ENCODE assay signal across 1 cellular context in the genomic region with DNA sequence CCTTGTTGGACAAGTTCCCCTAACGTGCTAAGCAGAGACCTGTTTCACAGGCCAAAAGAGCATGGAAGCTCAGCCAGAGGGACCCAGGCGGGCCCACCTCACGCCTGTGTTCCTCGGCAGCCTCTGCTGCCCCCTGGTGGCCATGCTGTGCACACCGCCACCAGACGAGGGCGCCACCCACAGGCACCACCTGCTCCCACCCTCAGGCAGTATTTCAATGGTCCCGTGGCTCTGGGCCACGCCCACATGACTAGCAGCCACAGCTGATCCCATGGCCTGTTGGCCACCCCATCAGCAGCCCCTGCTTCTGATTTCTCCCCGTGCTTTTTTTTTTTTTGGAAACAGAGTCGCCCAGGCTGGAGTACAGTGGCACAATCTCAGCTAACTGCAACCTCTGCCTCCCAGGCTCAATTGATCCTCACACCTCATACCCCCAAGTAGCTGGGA.
A peak's percentile ranks its signal among the peaks of the same experiment; 100 is the strongest.
TF ChIP-seq lines count a peak whose summit lies in the region.

No MANE protein-coding gene starts in this region.

TF ChIP-seq in HepG2, 621 proteins besides CTCF, POLR2A, EP300 and RAD21 (continued from another document and continues in another):
- TF ChIP-seq, protein P1, sequence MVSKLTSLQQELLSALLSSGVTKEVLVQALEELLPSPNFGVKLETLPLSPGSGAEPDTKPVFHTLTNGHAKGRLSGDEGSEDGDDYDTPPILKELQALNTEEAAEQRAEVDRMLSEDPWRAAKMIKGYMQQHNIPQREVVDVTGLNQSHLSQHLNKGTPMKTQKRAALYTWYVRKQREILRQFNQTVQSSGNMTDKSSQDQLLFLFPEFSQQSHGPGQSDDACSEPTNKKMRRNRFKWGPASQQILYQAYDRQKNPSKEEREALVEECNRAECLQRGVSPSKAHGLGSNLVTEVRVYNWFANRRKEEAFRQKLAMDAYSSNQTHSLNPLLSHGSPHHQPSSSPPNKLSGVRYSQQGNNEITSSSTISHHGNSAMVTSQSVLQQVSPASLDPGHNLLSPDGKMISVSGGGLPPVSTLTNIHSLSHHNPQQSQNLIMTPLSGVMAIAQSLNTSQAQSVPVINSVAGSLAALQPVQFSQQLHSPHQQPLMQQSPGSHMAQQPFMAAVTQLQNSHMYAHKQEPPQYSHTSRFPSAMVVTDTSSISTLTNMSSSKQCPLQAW (CRISPR knock-in tag; IDR thresholded peaks at IDR 0.05): peak; percentile 28; the same call in 1 of the 2 replicates
- TF ChIP-seq RFXAP (CRISPR knock-in tag; IDR thresholded peaks at IDR 0.05; ENCODE audit: borderline replicate concordance) (no peak), NCOR1 (IDR thresholded peaks at IDR 0.05; ENCODE audit: borderline replicate concordance, low read length) (no peak), ZNF766 (CRISPR knock-in tag; IDR thresholded peaks at IDR 0.05; ENCODE audit: borderline replicate concordance) (no peak), ZNF790 (CRISPR knock-in tag; IDR thresholded peaks at IDR 0.05; ENCODE audit: borderline replicate concordance) (0 out of 2 replicates have a peak, but pooled peaks have one; percentile 47), ZNF282 (IDR thresholded peaks at IDR 0.05; ENCODE audit: partially characterized antibody) (no peak), ZNF343 (CRISPR knock-in tag; IDR thresholded peaks at IDR 0.05) (peak; percentile 36; the same call in 1 of the 2 replicates), ZNF547 (CRISPR knock-in tag; IDR thresholded peaks at IDR 0.05) (no peak), ZNF317 (CRISPR knock-in tag; IDR thresholded peaks at IDR 0.05) (0 out of 2 replicates have a peak, but pooled peaks have one; percentile 56), SSRP1 (CRISPR knock-in tag; IDR thresholded peaks at IDR 0.05) (0 out of 2 replicates have a peak, but pooled peaks have one; percentile 48), GATAD2A (CRISPR knock-in tag; IDR thresholded peaks at IDR 0.05) (peak; percentile 69), XBP1 (CRISPR knock-in tag; IDR thresholded peaks at IDR 0.05) (no peak), MED1 (CRISPR knock-in tag; IDR thresholded peaks at IDR 0.05) (peak; percentile 57; the same call in 1 of the 2 replicates), ZNF329 (CRISPR knock-in tag; IDR thresholded peaks at IDR 0.05; ENCODE audit: low read depth) (no peak), SP4 (CRISPR knock-in tag; IDR thresholded peaks at IDR 0.05) (peak; percentile 63; the same call in 1 of the 2 replicates), JARID2 (CRISPR knock-in tag; IDR thresholded peaks at IDR 0.05; ENCODE audit: insufficient replicate concordance) (peak; percentile 48), STAG1 (CRISPR knock-in tag; IDR thresholded peaks at IDR 0.05) (peak; percentile 94), SKI (IDR thresholded peaks at IDR 0.05; ENCODE audit: partially characterized antibody) (peak; percentile 51), TAF15 (IDR thresholded peaks at IDR 0.05; ENCODE audit: low read depth, low read length, poor library complexity, severe bottlenecking) (peak; percentile 76), SPEN (CRISPR knock-in tag; IDR thresholded peaks at IDR 0.05; ENCODE audit: low read depth) (peak; percentile 35; the same call in 1 of the 2 replicates), ATAD3A (CRISPR knock-in tag; IDR thresholded peaks at IDR 0.05) (no peak), ZSCAN9 (CRISPR knock-in tag; IDR thresholded peaks at IDR 0.05; ENCODE audit: borderline replicate concordance) (no peak), ZNF598 (CRISPR knock-in tag; IDR thresholded peaks at IDR 0.05; ENCODE audit: borderline replicate concordance) (no peak), KLF12 (CRISPR knock-in tag; IDR thresholded peaks at IDR 0.05; ENCODE audit: borderline replicate concordance) (no peak)
- TF ChIP-seq, protein P2, sequence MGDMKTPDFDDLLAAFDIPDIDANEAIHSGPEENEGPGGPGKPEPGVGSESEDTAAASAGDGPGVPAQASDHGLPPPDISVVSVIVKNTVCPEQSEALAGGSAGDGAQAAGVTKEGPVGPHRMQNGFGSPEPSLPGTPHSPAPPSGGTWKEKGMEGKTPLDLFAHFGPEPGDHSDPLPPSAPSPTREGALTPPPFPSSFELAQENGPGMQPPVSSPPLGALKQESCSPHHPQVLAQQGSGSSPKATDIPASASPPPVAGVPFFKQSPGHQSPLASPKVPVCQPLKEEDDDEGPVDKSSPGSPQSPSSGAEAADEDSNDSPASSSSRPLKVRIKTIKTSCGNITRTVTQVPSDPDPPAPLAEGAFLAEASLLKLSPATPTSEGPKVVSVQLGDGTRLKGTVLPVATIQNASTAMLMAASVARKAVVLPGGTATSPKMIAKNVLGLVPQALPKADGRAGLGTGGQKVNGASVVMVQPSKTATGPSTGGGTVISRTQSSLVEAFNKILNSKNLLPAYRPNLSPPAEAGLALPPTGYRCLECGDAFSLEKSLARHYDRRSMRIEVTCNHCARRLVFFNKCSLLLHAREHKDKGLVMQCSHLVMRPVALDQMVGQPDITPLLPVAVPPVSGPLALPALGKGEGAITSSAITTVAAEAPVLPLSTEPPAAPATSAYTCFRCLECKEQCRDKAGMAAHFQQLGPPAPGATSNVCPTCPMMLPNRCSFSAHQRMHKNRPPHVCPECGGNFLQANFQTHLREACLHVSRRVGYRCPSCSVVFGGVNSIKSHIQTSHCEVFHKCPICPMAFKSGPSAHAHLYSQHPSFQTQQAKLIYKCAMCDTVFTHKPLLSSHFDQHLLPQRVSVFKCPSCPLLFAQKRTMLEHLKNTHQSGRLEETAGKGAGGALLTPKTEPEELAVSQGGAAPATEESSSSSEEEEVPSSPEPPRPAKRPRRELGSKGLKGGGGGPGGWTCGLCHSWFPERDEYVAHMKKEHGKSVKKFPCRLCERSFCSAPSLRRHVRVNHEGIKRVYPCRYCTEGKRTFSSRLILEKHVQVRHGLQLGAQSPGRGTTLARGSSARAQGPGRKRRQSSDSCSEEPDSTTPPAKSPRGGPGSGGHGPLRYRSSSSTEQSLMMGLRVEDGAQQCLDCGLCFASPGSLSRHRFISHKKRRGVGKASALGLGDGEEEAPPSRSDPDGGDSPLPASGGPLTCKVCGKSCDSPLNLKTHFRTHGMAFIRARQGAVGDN (CRISPR knock-in tag; IDR thresholded peaks at IDR 0.05): peak; percentile 72
- TF ChIP-seq, protein P3, sequence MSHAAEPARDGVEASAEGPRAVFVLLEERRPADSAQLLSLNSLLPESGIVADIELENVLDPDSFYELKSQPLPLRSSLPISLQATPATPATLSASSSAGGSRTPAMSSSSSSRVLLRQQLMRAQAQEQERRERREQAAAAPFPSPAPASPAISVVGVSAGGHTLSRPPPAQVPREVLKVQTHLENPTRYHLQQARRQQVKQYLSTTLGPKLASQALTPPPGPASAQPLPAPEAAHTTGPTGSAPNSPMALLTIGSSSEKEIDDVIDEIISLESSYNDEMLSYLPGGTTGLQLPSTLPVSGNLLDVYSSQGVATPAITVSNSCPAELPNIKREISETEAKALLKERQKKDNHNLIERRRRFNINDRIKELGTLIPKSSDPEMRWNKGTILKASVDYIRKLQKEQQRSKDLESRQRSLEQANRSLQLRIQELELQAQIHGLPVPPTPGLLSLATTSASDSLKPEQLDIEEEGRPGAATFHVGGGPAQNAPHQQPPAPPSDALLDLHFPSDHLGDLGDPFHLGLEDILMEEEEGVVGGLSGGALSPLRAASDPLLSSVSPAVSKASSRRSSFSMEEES (CRISPR knock-in tag; IDR thresholded peaks at IDR 0.05): peak; percentile 64; the same call in 1 of the 2 replicates
- TF ChIP-seq, protein P4, sequence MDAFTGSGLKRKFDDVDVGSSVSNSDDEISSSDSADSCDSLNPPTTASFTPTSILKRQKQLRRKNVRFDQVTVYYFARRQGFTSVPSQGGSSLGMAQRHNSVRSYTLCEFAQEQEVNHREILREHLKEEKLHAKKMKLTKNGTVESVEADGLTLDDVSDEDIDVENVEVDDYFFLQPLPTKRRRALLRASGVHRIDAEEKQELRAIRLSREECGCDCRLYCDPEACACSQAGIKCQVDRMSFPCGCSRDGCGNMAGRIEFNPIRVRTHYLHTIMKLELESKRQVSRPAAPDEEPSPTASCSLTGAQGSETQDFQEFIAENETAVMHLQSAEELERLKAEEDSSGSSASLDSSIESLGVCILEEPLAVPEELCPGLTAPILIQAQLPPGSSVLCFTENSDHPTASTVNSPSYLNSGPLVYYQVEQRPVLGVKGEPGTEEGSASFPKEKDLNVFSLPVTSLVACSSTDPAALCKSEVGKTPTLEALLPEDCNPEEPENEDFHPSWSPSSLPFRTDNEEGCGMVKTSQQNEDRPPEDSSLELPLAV (CRISPR knock-in tag; conservative IDR thresholded peaks at IDR 0.05; ENCODE audit: low read depth): no peak
- TF ChIP-seq, protein P5, sequence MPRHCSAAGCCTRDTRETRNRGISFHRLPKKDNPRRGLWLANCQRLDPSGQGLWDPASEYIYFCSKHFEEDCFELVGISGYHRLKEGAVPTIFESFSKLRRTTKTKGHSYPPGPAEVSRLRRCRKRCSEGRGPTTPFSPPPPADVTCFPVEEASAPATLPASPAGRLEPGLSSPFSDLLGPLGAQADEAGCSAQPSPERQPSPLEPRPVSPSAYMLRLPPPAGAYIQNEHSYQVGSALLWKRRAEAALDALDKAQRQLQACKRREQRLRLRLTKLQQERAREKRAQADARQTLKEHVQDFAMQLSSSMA (CRISPR knock-in tag; IDR thresholded peaks at IDR 0.05): no peak
- TF ChIP-seq, protein P6, sequence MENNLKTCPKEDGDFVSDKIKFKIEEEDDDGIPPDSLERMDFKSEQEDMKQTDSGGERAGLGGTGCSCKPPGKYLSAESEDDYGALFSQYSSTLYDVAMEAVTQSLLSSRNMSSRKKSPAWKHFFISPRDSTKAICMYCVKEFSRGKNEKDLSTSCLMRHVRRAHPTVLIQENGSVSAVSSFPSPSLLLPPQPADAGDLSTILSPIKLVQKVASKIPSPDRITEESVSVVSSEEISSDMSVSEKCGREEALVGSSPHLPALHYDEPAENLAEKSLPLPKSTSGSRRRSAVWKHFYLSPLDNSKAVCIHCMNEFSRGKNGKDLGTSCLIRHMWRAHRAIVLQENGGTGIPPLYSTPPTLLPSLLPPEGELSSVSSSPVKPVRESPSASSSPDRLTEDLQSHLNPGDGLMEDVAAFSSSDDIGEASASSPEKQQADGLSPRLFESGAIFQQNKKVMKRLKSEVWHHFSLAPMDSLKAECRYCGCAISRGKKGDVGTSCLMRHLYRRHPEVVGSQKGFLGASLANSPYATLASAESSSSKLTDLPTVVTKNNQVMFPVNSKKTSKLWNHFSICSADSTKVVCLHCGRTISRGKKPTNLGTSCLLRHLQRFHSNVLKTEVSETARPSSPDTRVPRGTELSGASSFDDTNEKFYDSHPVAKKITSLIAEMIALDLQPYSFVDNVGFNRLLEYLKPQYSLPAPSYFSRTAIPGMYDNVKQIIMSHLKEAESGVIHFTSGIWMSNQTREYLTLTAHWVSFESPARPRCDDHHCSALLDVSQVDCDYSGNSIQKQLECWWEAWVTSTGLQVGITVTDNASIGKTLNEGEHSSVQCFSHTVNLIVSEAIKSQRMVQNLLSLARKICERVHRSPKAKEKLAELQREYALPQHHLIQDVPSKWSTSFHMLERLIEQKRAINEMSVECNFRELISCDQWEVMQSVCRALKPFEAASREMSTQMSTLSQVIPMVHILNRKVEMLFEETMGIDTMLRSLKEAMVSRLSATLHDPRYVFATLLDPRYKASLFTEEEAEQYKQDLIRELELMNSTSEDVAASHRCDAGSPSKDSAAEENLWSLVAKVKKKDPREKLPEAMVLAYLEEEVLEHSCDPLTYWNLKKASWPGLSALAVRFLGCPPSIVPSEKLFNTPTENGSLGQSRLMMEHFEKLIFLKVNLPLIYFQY (CRISPR knock-in tag; IDR thresholded peaks at IDR 0.05; ENCODE audit: borderline replicate concordance): peak; percentile 65; the same call in 1 of the 2 replicates
- TF ChIP-seq, protein P7, sequence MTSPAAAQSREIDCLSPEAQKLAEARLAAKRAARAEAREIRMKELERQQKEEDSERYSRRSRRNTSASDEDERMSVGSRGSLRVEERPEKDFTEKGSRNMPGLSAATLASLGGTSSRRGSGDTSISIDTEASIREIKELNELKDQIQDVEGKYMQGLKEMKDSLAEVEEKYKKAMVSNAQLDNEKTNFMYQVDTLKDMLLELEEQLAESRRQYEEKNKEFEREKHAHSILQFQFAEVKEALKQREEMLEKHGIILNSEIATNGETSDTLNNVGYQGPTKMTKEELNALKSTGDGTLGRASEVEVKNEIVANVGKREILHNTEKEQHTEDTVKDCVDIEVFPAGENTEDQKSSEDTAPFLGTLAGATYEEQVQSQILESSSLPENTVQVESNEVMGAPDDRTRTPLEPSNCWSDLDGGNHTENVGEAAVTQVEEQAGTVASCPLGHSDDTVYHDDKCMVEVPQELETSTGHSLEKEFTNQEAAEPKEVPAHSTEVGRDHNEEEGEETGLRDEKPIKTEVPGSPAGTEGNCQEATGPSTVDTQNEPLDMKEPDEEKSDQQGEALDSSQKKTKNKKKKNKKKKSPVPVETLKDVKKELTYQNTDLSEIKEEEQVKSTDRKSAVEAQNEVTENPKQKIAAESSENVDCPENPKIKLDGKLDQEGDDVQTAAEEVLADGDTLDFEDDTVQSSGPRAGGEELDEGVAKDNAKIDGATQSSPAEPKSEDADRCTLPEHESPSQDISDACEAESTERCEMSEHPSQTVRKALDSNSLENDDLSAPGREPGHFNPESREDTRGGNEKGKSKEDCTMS (CRISPR knock-in tag; conservative IDR thresholded peaks at IDR 0.05): no peak
- TF ChIP-seq, protein P8, sequence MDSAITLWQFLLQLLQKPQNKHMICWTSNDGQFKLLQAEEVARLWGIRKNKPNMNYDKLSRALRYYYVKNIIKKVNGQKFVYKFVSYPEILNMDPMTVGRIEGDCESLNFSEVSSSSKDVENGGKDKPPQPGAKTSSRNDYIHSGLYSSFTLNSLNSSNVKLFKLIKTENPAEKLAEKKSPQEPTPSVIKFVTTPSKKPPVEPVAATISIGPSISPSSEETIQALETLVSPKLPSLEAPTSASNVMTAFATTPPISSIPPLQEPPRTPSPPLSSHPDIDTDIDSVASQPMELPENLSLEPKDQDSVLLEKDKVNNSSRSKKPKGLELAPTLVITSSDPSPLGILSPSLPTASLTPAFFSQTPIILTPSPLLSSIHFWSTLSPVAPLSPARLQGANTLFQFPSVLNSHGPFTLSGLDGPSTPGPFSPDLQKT (CRISPR knock-in tag; IDR thresholded peaks at IDR 0.05; ENCODE audit: borderline replicate concordance): no peak
- TF ChIP-seq, protein P9, sequence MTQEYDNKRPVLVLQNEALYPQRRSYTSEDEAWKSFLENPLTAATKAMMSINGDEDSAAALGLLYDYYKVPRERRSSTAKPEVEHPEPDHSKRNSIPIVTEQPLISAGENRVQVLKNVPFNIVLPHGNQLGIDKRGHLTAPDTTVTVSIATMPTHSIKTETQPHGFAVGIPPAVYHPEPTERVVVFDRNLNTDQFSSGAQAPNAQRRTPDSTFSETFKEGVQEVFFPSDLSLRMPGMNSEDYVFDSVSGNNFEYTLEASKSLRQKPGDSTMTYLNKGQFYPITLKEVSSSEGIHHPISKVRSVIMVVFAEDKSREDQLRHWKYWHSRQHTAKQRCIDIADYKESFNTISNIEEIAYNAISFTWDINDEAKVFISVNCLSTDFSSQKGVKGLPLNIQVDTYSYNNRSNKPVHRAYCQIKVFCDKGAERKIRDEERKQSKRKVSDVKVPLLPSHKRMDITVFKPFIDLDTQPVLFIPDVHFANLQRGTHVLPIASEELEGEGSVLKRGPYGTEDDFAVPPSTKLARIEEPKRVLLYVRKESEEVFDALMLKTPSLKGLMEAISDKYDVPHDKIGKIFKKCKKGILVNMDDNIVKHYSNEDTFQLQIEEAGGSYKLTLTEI (CRISPR knock-in tag; conservative IDR thresholded peaks at IDR 0.05): no peak
